In genomic region chr16:70741779-70742125, GRCh38 we compare ENCODE assay signal across 22 cellular contexts. TPM values are rescaled to one million over a fixed set of nuclear protein-coding genes. Genes with fewer than 3 reads are reported as not detected.
A peak's percentile ranks its signal among the peaks of the same experiment; 100 is the strongest.
DNase-seq lines count a peak whose midpoint lies in the region; ATAC-seq, FAIRE-seq and TF ChIP-seq lines count a peak whose summit lies in the region.
"Had no signal": no experiment of that assay in that cellular context is flagged by ENCODE, and none has a peak within 500 bp of the region (broad histone marks: within the 10 kb centered on the region; RNA-seq: fewer than 3 reads in every experiment).

No MANE protein-coding gene starts in this region.

- CTCF ChIA-PET in activated CD4-positive, alpha-beta memory T cell treated with anti-CD3 and anti-CD28 coated beads, Interleukin-2, amount 10 ng/mL, durations not matched to agents 7 days and 5 days (lab: Charles Lee): no interaction called here
- CTCF ChIA-PET in activated CD4-positive, alpha-beta memory T cell treated with anti-CD3 and anti-CD28 coated beads for 36 hours (lab: Charles Lee): no interaction called here
- CTCF ChIA-PET in RWPE1 (lab: Yijun Ruan, JAX): no interaction called here

- H3K27me3 Mint-ChIP-seq in activated CD4-positive, alpha-beta memory T cell treated with anti-CD3 and anti-CD28 coated beads, Interleukin-2, amount 10 ng/mL, durations not matched to agents 7 days and 5 days: no peaks in the 10 kb centered on the region
- no peaks in the 10 kb centered on the region for H3K27me3 Mint-ChIP-seq in activated CD4-positive, alpha-beta memory T cell treated with anti-CD3 and anti-CD28 coated beads for 36 hours

- intact Hi-C loops in activated CD4-positive, alpha-beta memory T cell treated with anti-CD3 and anti-CD28 coated beads for 36 hours (cut with micrococcal nuclease): no loop called here
- intact Hi-C loops in right lobe of liver (cut with DNase I): no loop called here
- intact Hi-C loops in spleen (cut with DNase I; ENCODE audit: low total_unique reads): no loop called here

- POLR2A ChIA-PET in activated CD4-positive, alpha-beta memory T cell treated with anti-CD3 and anti-CD28 coated beads, Interleukin-2, amount 10 ng/mL, durations not matched to agents 7 days and 5 days (lab: Charles Lee): no interaction called here
- POLR2A ChIA-PET in activated CD4-positive, alpha-beta memory T cell treated with anti-CD3 and anti-CD28 coated beads for 36 hours (lab: Charles Lee): no interaction called here
- POLR2A ChIA-PET in RWPE1 (lab: Yijun Ruan, JAX; ENCODE audit: low non-redundant PET): interaction anchor here (0.6 kb wide), 1 partner anchor 220 kb away, joined by 7 read pairs; no protein-coding TSS in a partner anchor

- H3K9me3 ChIP-seq in right lobe of liver: no peaks in the 10 kb centered on the region
- peaks cover 0 to 10% (median 0%) of the 10 kb centered on the region in 8 donors for H3K9me3 ChIP-seq in spleen
- H3K9me3 ChIP-seq in small intestine (ENCODE audit: control insufficient read depth, low read depth): no peaks in the 10 kb centered on the region
- H3K9me3 ChIP-seq: body of pancreas, SJCRH30, thyroid gland had no signal

- no peaks in the 10 kb centered on the region for H3K27me3 ChIP-seq in right lobe of liver
- no peaks in the 10 kb centered on the region for H3K27me3 ChIP-seq in spleen (replicated peaks in 1 of 7)
- H3K27me3 ChIP-seq in small intestine (ENCODE audit: control insufficient read depth in 2 of 2, insufficient read depth in 2 of 2, low read length in 2 of 2): no peaks in the 10 kb centered on the region
- H3K27me3 ChIP-seq: body of pancreas, SJCRH30, thyroid gland had no signal

- H3K36me3 ChIP-seq in right lobe of liver (no peaks in the 10 kb centered on the region), spleen (peaks cover 0 to 76% (median 41%) of the 10 kb centered on the region in 6 donors), small intestine (ENCODE audit: control insufficient read depth in 2 of 2, insufficient read depth in 2 of 2, low read length in 2 of 2) (peaks cover 2 to 15% of the 10 kb centered on the region in 2 donors)
- H3K36me3 ChIP-seq: thyroid gland had no signal

- peaks cover 64% of the 10 kb centered on the region for H3K4me1 Mint-ChIP-seq in activated CD4-positive, alpha-beta memory T cell treated with anti-CD3 and anti-CD28 coated beads, Interleukin-2, amount 10 ng/mL, durations not matched to agents 7 days and 5 days
- H3K4me1 Mint-ChIP-seq in activated CD4-positive, alpha-beta memory T cell treated with anti-CD3 and anti-CD28 coated beads for 36 hours (ENCODE audit: low read depth): peaks cover 53% of the 10 kb centered on the region

- no CpG with 5 or more reads among the region's 9 CpGs for WGBS in right lobe of liver (ENCODE audit: insufficient coverage, low coverage, low lambda C conversion rate, missing lambda C conversion rate)
- 72 to 83% (median 74%) methylated on average over 5 to 9 of the region's 9 CpGs for WGBS in spleen, 5 donors
- 89 to 92% (median 90%) methylated on average over 9 of the region's 9 CpGs for WGBS in small intestine, 3 donors

- no peak for FAIRE-seq in small intestine (lab: Jason Lieb, UNC)
- FAIRE-seq: A204.1, GM12892 had no signal

- peak overlapping the region; percentile 10 for H3K27ac Mint-ChIP-seq in activated CD4-positive, alpha-beta memory T cell treated with anti-CD3 and anti-CD28 coated beads, Interleukin-2, amount 10 ng/mL, durations not matched to agents 7 days and 5 days
- no peak overlapping the region for H3K27ac Mint-ChIP-seq in activated CD4-positive, alpha-beta memory T cell treated with anti-CD3 and anti-CD28 coated beads for 36 hours
- H3K27ac Mint-ChIP-seq: T-helper 1 cell treated with Interleukin-12 subunit alpha and Interleukin-12 subunit beta and Interleukin-4 antibody, amounts not matched to agents 30 μg/mL and 1 μg/mL, for 36 hours; WTC11 had no signal

- no peak for ATAC-seq in right lobe of liver
- ATAC-seq: body of pancreas, WTC11 had no signal

- DNase-seq in activated CD4-positive, alpha-beta memory T cell treated with anti-CD3 and anti-CD28 coated beads, Interleukin-2, amount 10 ng/mL, durations not matched to agents 7 days and 5 days: no peak
- DNase-seq in activated CD4-positive, alpha-beta memory T cell treated with anti-CD3 and anti-CD28 coated beads for 36 hours: no peak
- no peak for DNase-seq in RWPE1 (ENCODE audit: low spot score)
- no peak for DNase-seq in right lobe of liver
- no peak for DNase-seq in spleen
- no peak for DNase-seq in small intestine
- no peak for DNase-seq in stimulated activated CD4-positive, alpha-beta T cell treated with anti-CD3 and anti-CD28 coated beads, Interleukin-15, amount 100 ng/mL, for 24 hours
- DNase-seq in DMS53 treated with DMSO at 0.1 percent for 48 hours (lab: John Stamatoyannopoulos, UW; ENCODE audit: unreplicated experiment): no peak
- DNase-seq: body of pancreas, cortex of kidney, DMS153, NCI-H1092, NCI-H524, OCI-M1, SJCRH30, thyroid gland had no signal

- peaks cover 0 to 76% (median 37%) of the 10 kb centered on the region in 4 donors for H3K4me1 ChIP-seq in right lobe of liver
- H3K4me1 ChIP-seq in spleen: peaks cover 33 to 85% (median 65%) of the 10 kb centered on the region in 6 donors
- H3K4me1 ChIP-seq in small intestine (ENCODE audit: control insufficient read depth in 2 of 2, insufficient read depth in 1 of 2, low read depth in 1 of 2, low read length in 1 of 2): peaks cover 3 to 9% of the 10 kb centered on the region in 2 donors

- no peak for TF ChIP-seq POLR2A in right lobe of liver (IDR thresholded peaks at IDR 0.05)
- no peak for TF ChIP-seq POLR2A in spleen (IDR thresholded peaks at IDR 0.05)

- H3K9me3 Mint-ChIP-seq in activated CD4-positive, alpha-beta memory T cell treated with anti-CD3 and anti-CD28 coated beads, Interleukin-2, amount 10 ng/mL, durations not matched to agents 7 days and 5 days: peaks cover 2% of the 10 kb centered on the region
- H3K9me3 Mint-ChIP-seq in activated CD4-positive, alpha-beta memory T cell treated with anti-CD3 and anti-CD28 coated beads for 36 hours: peaks cover 4% of the 10 kb centered on the region
- H3K9me3 Mint-ChIP-seq: T-helper 1 cell treated with Interleukin-12 subunit alpha and Interleukin-12 subunit beta and Interleukin-4 antibody, amounts not matched to agents 30 μg/mL and 1 μg/mL, for 36 hours had no signal

- TF ChIP-seq CTCF in RWPE1 (conservative IDR thresholded peaks at IDR 0.05; ENCODE audit: low read depth) (no peak), right lobe of liver (IDR thresholded peaks at IDR 0.05) (no peak), spleen (IDR thresholded peaks at IDR 0.05 in 8 of 11, conservative IDR thresholded peaks at IDR 0.05 in 3 of 11) (no peak)

- peaks cover 35% of the 10 kb centered on the region for H3K36me3 Mint-ChIP-seq in activated CD4-positive, alpha-beta memory T cell treated with anti-CD3 and anti-CD28 coated beads, Interleukin-2, amount 10 ng/mL, durations not matched to agents 7 days and 5 days (ENCODE audit: low read depth)
- peaks cover 27% of the 10 kb centered on the region for H3K36me3 Mint-ChIP-seq in activated CD4-positive, alpha-beta memory T cell treated with anti-CD3 and anti-CD28 coated beads for 36 hours

- no peak overlapping the region for H3K4me3 Mint-ChIP-seq in activated CD4-positive, alpha-beta memory T cell treated with anti-CD3 and anti-CD28 coated beads, Interleukin-2, amount 10 ng/mL, durations not matched to agents 7 days and 5 days
- no peak overlapping the region for H3K4me3 Mint-ChIP-seq in activated CD4-positive, alpha-beta memory T cell treated with anti-CD3 and anti-CD28 coated beads for 36 hours
- H3K4me3 Mint-ChIP-seq: CD14-positive monocyte; T-helper 1 cell treated with Interleukin-12 subunit alpha and Interleukin-12 subunit beta and Interleukin-4 antibody, amounts not matched to agents 30 μg/mL and 1 μg/mL, for 36 hours; WTC11 had no signal

- no peak overlapping the region for H3K4me3 ChIP-seq in right lobe of liver
- no peak overlapping the region for H3K4me3 ChIP-seq in spleen
- no peak overlapping the region for H3K4me3 ChIP-seq in small intestine (ENCODE audit: low read depth in 1 of 2, low read length in 2 of 2)
- H3K4me3 ChIP-seq: body of pancreas, SJCRH30, thyroid gland had no signal

- H3K27ac ChIP-seq in RWPE1: peak overlapping the region; percentile 70
- peak overlapping the region in 2 of 3 donors; percentile 22 to 88 for H3K27ac ChIP-seq in right lobe of liver
- H3K27ac ChIP-seq in spleen: peak overlapping the region in 7 of 8 donors; percentile 39 to 87 (median 78)
- H3K27ac ChIP-seq in small intestine (ENCODE audit: low read depth in 1 of 2, low read length in 1 of 2): peak overlapping the region in 1 of 2 donors; percentile 23
- H3K27ac ChIP-seq: body of pancreas, KMS-11, SJCRH30, thyroid gland had no signal

RNA-seq across cellular contexts. Expression of gene MTSS2, which starts 55.9 kb away (rescaled TPM):
- 1 to 10 TPM; 3.3 TPM for total RNA-seq in activated CD4-positive, alpha-beta memory T cell treated with anti-CD3 and anti-CD28 coated beads, Interleukin-2, amount 10 ng/mL, durations not matched to agents 7 days and 5 days
- 1 to 10 TPM in 1 of 2 experiments, under 1 TPM in 1; 0.29 to 1.1 TPM for total RNA-seq in activated CD4-positive, alpha-beta memory T cell treated with anti-CD3 and anti-CD28 coated beads for 36 hours
- total RNA-seq in right lobe of liver: 100 to 1,000 TPM in 2 of 6 experiments, 10 to 100 TPM in 4; 28.5 to 117 (median 80.2) TPM
- 100 to 1,000 TPM in 3 of 7 donors, 10 to 100 TPM in 4; 40.6 to 116 (median 94.6) TPM for total RNA-seq in spleen
- polyA plus RNA-seq in spleen: 10 to 100 TPM in 2 of 3 donors, 1 to 10 TPM in 1; 9.0 to 66.7 (median 12.2) TPM
- polyA plus RNA-seq in small intestine: 10 to 100 TPM in 1 of 3 donors, 1 to 10 TPM in 2; 2.9 to 15.2 (median 7.3) TPM
- polyA plus RNA-seq: CD14-positive monocyte had no signal

RNA-seq across cellular contexts. Expression of gene VAC14, which starts 59.2 kb away (rescaled TPM):
- total RNA-seq in activated CD4-positive, alpha-beta memory T cell treated with anti-CD3 and anti-CD28 coated beads, Interleukin-2, amount 10 ng/mL, durations not matched to agents 7 days and 5 days: 10 to 100 TPM; 26.7 to 28.0 TPM
- 10 to 100 TPM; 22.2 to 25.0 TPM for total RNA-seq in activated CD4-positive, alpha-beta memory T cell treated with anti-CD3 and anti-CD28 coated beads for 36 hours
- 10 to 100 TPM; 14.3 to 40.2 (median 23.4) TPM for total RNA-seq in right lobe of liver
- 10 to 100 TPM; 43.4 to 70.0 (median 55.5) TPM for total RNA-seq in spleen
- 10 to 100 TPM; 29.1 to 35.6 (median 32.9) TPM for polyA plus RNA-seq in spleen
- polyA plus RNA-seq in small intestine: 10 to 100 TPM; 26.6 to 32.9 (median 31.1) TPM

Comparison
In these comparisons a context has a peak if more than half of its experiments do, and no peak if none do; other contexts are left out.
1. RNA of gene MTSS2, which starts 55.9 kb away (total RNA-seq): 28.5 to 117 TPM in right lobe of liver and 40.6 to 116 TPM in spleen; 3.3 TPM in activated CD4-positive, alpha-beta memory T cell treated with anti-CD3 and anti-CD28 coated beads, Interleukin-2, amount 10 ng/mL, durations not matched to agents 7 days and 5 days and 0.29 to 1.1 TPM in activated CD4-positive, alpha-beta memory T cell treated with anti-CD3 and anti-CD28 coated beads for 36 hours; every median in the first group is over 4 times any median in the second.